ENCODE assay signal across 24 cellular contexts in genomic region chrY:11063960-11064359, GRCh38.
"Had no signal": no experiment of that assay in that cellular context is flagged by ENCODE, and none has a peak within 500 bp of the region (broad histone marks: within the 10 kb centered on the region; RNA-seq: fewer than 3 reads in every experiment).

No MANE protein-coding gene starts in this region.

- H3K79me2 ChIP-seq: hepatocyte had no signal

- H3K4me1 ChIP-seq: esophagus muscularis mucosa, gastrocnemius medialis, heart right ventricle, left lung, lower lobe of right lung had no signal

- ATAC-seq: gastrocnemius medialis, heart right ventricle, left colon, left lung, left ventricle myocardium superior, lower lobe of right lung, mucosa of descending colon had no signal

- H3K9me3 ChIP-seq: esophagus muscularis mucosa, gastrocnemius medialis, heart right ventricle, left lung, lower lobe of right lung, mucosa of descending colon had no signal

- H3K36me3 ChIP-seq: esophagus muscularis mucosa, gastrocnemius medialis, heart right ventricle, left lung, lower lobe of right lung had no signal

- H2AFZ ChIP-seq: hepatocyte had no signal

- H3K27me3 ChIP-seq: dorsolateral prefrontal cortex, esophagus muscularis mucosa, gastrocnemius medialis, heart right ventricle, hepatocyte, left lung had no signal

- H3K4me3 ChIP-seq: coronary artery, dorsolateral prefrontal cortex, esophagus muscularis mucosa, gastrocnemius medialis, heart right ventricle, hepatocyte, left lung, lower lobe of right lung, mucosa of descending colon had no signal

- H3K27ac ChIP-seq: coronary artery, esophagus muscularis mucosa, gastrocnemius medialis, heart right ventricle, hepatocyte, left lung, lower lobe of right lung had no signal

- H3K4me2 ChIP-seq: hepatocyte had no signal

- DNase-seq: dermis blood vessel endothelial cell; dorsolateral prefrontal cortex; effector CD4-positive, alpha-beta T cell; effector memory CD4-positive, alpha-beta T cell; foreskin fibroblast; foreskin melanocyte; gastrocnemius medialis; glutamatergic neuron; heart right ventricle; hypothalamus; immature natural killer cell; islet precursor cell; kidney; kidney glomerular epithelial cell; left colon; left lung; left ventricle myocardium superior; lower lobe of right lung; mesenchymal stem cell; mucosa of descending colon; naive B cell had no signal
